6 cellular contexts compared by ENCODE assay signal in genomic region chr4:47701286-47701685, GRCh38.
"Had no signal": no experiment of that assay in that cellular context is flagged by ENCODE, and none has a peak within 500 bp of the region (broad histone marks: within the 10 kb centered on the region; RNA-seq: fewer than 3 reads in every experiment).

No MANE protein-coding gene starts in this region.

- FAIRE-seq: HTR-8/SVneo had no signal

- DNase-seq: GM23248, GOT3, H7, HCEC 1CT, IMR-90 had no signal

- H3K4me3 ChIP-seq: GM23248 had no signal

- H3K9ac ChIP-seq: GM23248 had no signal

- H2AFZ ChIP-seq: GM23248 had no signal

- H3K27ac ChIP-seq: GM23248 had no signal
